ENCODE assay signal across 1 cellular context in genomic region chr19:7533281-7533819, GRCh38.
TF ChIP-seq lines count a peak whose summit lies in the region.

No MANE protein-coding gene starts in this region.

TF ChIP-seq in IMR-90, 13 proteins besides CTCF, POLR2A, EP300 and RAD21 (continued from another document):
- TF ChIP-seq MXI1 (IDR thresholded peaks at IDR 0.05; ENCODE audit: borderline replicate concordance, low read depth, low read length) (no peak), RFX5 (IDR thresholded peaks at IDR 0.05; ENCODE audit: low read depth, low read length) (no peak), SMC3 (IDR thresholded peaks at IDR 0.05; ENCODE audit: low read depth, low read length) (no peak), MAZ (IDR thresholded peaks at IDR 0.05; ENCODE audit: borderline replicate concordance, low read depth, low read length) (no peak), FOS (IDR thresholded peaks at IDR 0.05; ENCODE audit: low read depth, low read length) (no peak), CEBPB (IDR thresholded peaks at IDR 0.05; ENCODE audit: low read depth, low read length) (no peak), BHLHE40 (IDR thresholded peaks at IDR 0.05; ENCODE audit: low read depth, low read length) (no peak), RCOR1 (IDR thresholded peaks at IDR 0.05; ENCODE audit: insufficient replicate concordance, low read length) (no peak), MAFK (IDR thresholded peaks at IDR 0.05; ENCODE audit: low read depth, low read length) (no peak), USF2 (IDR thresholded peaks at IDR 0.05; ENCODE audit: low read depth, low read length) (no peak)
TF ChIP-seq in IMR-90: peak in this region for 0.
